In the genomic region with DNA sequence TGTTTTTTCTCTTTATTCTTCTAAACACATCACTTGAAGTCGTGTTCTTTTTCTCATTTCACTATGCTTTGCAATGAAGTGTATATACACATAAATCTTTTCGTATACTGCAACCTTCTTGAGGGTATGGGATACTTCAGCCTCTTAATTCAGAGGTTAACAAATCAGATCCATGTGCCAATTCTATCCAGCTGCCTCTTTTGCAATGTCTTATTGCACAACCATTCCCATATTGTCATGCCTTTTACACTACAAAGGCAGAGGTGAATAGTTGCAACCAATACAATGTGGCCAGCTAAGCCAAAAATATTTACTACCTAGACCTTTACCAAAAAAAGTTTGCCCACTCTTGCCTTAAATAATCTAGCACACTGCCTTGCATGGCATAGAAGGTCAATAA, we compare ENCODE assay signal across 16 cellular contexts.
"Had no signal": no experiment of that assay in that cellular context is flagged by ENCODE, and none has a peak within 500 bp of the region (broad histone marks: within the 10 kb centered on the region; RNA-seq: fewer than 3 reads in every experiment).

No MANE protein-coding gene starts in this region.

- H3K27ac Mint-ChIP-seq: activated CD4-positive, alpha-beta T cell treated with anti-CD3 and anti-CD28 coated beads, Interleukin-2, amount 10 ng/mL, durations not matched to agents 7 days and 5 days; natural killer cell treated with Interleukin-12 subunit alpha and Interleukin-12 subunit beta and Interleukin-15 and Interleukin-18, amount 100 ng/mL, for 72 hours; stimulated activated memory B cell treated with anti-CD40 and anti-IgM and Interleukin-4, amounts not matched to agents 10 μg/mL and 1 μg/mL and 100 μg/mL, for 72 hours; T-helper 1 cell treated with Interleukin-12 subunit alpha and Interleukin-12 subunit beta and Interleukin-4 antibody, amounts not matched to agents 30 μg/mL and 1 μg/mL, for 36 hours had no signal

- H3K9me3 ChIP-seq: colonic mucosa, tibial artery had no signal

- H3K4me3 ChIP-seq: colonic mucosa, heart right ventricle, right atrium auricular region, tibial artery had no signal

- DNase-seq: activated CD4-positive, alpha-beta T cell treated with anti-CD3 and anti-CD28 coated beads, Interleukin-2, amount 10 ng/mL, durations not matched to agents 7 days and 5 days; activated CD4-positive, CD25-positive, alpha-beta regulatory T cell; activated naive CD4-positive, alpha-beta T cell treated with anti-CD3 and anti-CD28 coated beads, Interleukin-2, amount 50 U/mL, for 16 hours; activated T-cell treated with anti-CD3 and anti-CD28 coated beads for 4 hours; amniotic stem cell; colonic mucosa; effector CD8-positive, alpha-beta T cell; heart right ventricle; islet precursor cell; nucleus accumbens; tibial artery had no signal

- H3K27me3 ChIP-seq: colonic mucosa, heart right ventricle, right atrium auricular region, tibial artery had no signal

- ATAC-seq: heart right ventricle; left lobe of liver; natural killer cell treated with Interleukin-12 subunit alpha and Interleukin-12 subunit beta and Interleukin-15 and Interleukin-18, amount 100 ng/mL, for 72 hours; stimulated activated memory B cell treated with anti-CD40 and anti-IgM and Interleukin-4, amounts not matched to agents 10 μg/mL and 1 μg/mL and 100 μg/mL, for 72 hours had no signal

- H3K27me3 Mint-ChIP-seq: activated CD4-positive, alpha-beta T cell treated with anti-CD3 and anti-CD28 coated beads, Interleukin-2, amount 10 ng/mL, durations not matched to agents 7 days and 5 days; natural killer cell treated with Interleukin-12 subunit alpha and Interleukin-12 subunit beta and Interleukin-15 and Interleukin-18, amount 100 ng/mL, for 72 hours; stimulated activated memory B cell treated with anti-CD40 and anti-IgM and Interleukin-4, amounts not matched to agents 10 μg/mL and 1 μg/mL and 100 μg/mL, for 72 hours had no signal

- H3K4me3 Mint-ChIP-seq: activated CD4-positive, alpha-beta T cell treated with anti-CD3 and anti-CD28 coated beads, Interleukin-2, amount 10 ng/mL, durations not matched to agents 7 days and 5 days; natural killer cell treated with Interleukin-12 subunit alpha and Interleukin-12 subunit beta and Interleukin-15 and Interleukin-18, amount 100 ng/mL, for 72 hours; stimulated activated memory B cell treated with anti-CD40 and anti-IgM and Interleukin-4, amounts not matched to agents 10 μg/mL and 1 μg/mL and 100 μg/mL, for 72 hours; T-helper 1 cell treated with Interleukin-12 subunit alpha and Interleukin-12 subunit beta and Interleukin-4 antibody, amounts not matched to agents 30 μg/mL and 1 μg/mL, for 36 hours had no signal

- H3K36me3 Mint-ChIP-seq: stimulated activated memory B cell treated with anti-CD40 and anti-IgM and Interleukin-4, amounts not matched to agents 10 μg/mL and 1 μg/mL and 100 μg/mL, for 72 hours had no signal

- H3K4me1 Mint-ChIP-seq: activated CD4-positive, alpha-beta T cell treated with anti-CD3 and anti-CD28 coated beads, Interleukin-2, amount 10 ng/mL, durations not matched to agents 7 days and 5 days; stimulated activated memory B cell treated with anti-CD40 and anti-IgM and Interleukin-4, amounts not matched to agents 10 μg/mL and 1 μg/mL and 100 μg/mL, for 72 hours had no signal

- H3K27ac ChIP-seq: colonic mucosa, heart right ventricle, right atrium auricular region, tibial artery had no signal

- H3K36me3 ChIP-seq: colonic mucosa, heart right ventricle, right atrium auricular region, tibial artery had no signal

- H3K4me1 ChIP-seq: colonic mucosa, heart right ventricle, right atrium auricular region, tibial artery had no signal
